8 cellular contexts compared by ENCODE assay signal in genomic region chr2:127081826-127082633, GRCh38. TPM values are rescaled to one million over a fixed set of nuclear protein-coding genes. Genes with fewer than 3 reads are reported as not detected.
DNase-seq lines count a peak whose midpoint lies in the region; ATAC-seq and TF ChIP-seq lines count a peak whose summit lies in the region.

No MANE protein-coding gene starts in this region.

- no TSS peak for BruUV-seq in HCT116 (replicated peaks; lab: Mats Ljungman, UMichigan)

- POLR2A ChIA-PET in HCT116 (lab: Charles Lee), result no interaction called here

- H3K27ac ChIP-seq in HCT116 (ENCODE audit: low read depth, low read length) (peak overlapping the region; percentile 25; the same call in 1 of the 2 replicates), brain microvascular endothelial cell (no peak overlapping the region), thoracic aorta (no peak overlapping the region)

- in situ Hi-C loops in brain microvascular endothelial cell (cut with HindIII; ENCODE audit: low pct_ligation_motif_present, low sequenced_read_pairs), result no loop called here

- TF ChIP-seq RAD21 in HCT116 (IDR thresholded peaks at IDR 0.05; ENCODE audit: low read depth), result no peak

- H2AFZ ChIP-seq in HCT116 (ENCODE audit: low read depth, low read length, poor library complexity, severe bottlenecking), result no peak overlapping the region

- peaks cover 16 to 69% of the 10 kb centered on the region in 2 experiments; a peak in 3 of 4 replicates for H3K4me1 ChIP-seq in HCT116 (ENCODE audit: control insufficient read depth in 1 of 2, insufficient read depth in 2 of 2, low read length in 2 of 2)
- peaks cover 13 to 25% of the 10 kb centered on the region in 2 donors for H3K4me1 ChIP-seq in thoracic aorta (ENCODE audit: control insufficient read depth in 1 of 2, low read depth in 2 of 2)

- ATAC-seq in HCT116 (no peak), thoracic aorta (ENCODE audit: insufficient number of reproducible peaks, low FRiP score, low read depth) (no peak)

- H3K27me3 ChIP-seq in HCT116 (ENCODE audit: insufficient read depth, low read length) (no peaks in the 10 kb centered on the region), brain microvascular endothelial cell (replicated peaks) (no peaks in the 10 kb centered on the region), thoracic aorta (replicated peaks; ENCODE audit: insufficient read depth) (no peaks in the 10 kb centered on the region)

- intact Hi-C loops in HCT116 (cut with micrococcal nuclease), result no loop called here

- peak overlapping the region; percentile 27; the same call in 1 of the 2 replicates for H3K9ac ChIP-seq in HCT116 (ENCODE audit: low read length)

- DNase-seq in GM12864 (ENCODE audit: low read depth), result no peak
- DNase-seq in HCT116 (ENCODE audit: low read depth, low spot score), result no peak
- DNase-seq in UCSD-AML1 (lab: John Stamatoyannopoulos, UW; ENCODE audit: unreplicated experiment), result peak; percentile 73
- no peak for DNase-seq in brain microvascular endothelial cell
- DNase-seq in nucleus accumbens (lab: John Stamatoyannopoulos, UW), result peak in 50 of 56 donors; percentile 33 to 89 (median 72)
- DNase-seq in thoracic aorta (ENCODE audit: low spot score), result no peak
- no peak for DNase-seq in hepatic stellate cell (ENCODE audit: low spot score)
- no peak for DNase-seq in NCI-H1105 (lab: John Stamatoyannopoulos, UW)

- TF ChIP-seq POLR2A in HCT116 (IDR thresholded peaks at IDR 0.05; ENCODE audit: borderline replicate concordance, extremely low read depth, insufficient read depth, insufficient read length), result no peak

- no peaks in the 10 kb centered on the region; the same call in 1 of the 2 replicates for H3K79me2 ChIP-seq in HCT116 (ENCODE audit: insufficient read depth, low read length)

- no peaks in the 10 kb centered on the region for H3K9me2 ChIP-seq in HCT116 (ENCODE audit: insufficient read depth)

- peak overlapping the region; percentile 61 for H3K4me3 ChIP-seq in GM12864 (ENCODE audit: low read depth, low read length)
- no peak overlapping the region for H3K4me3 ChIP-seq in HCT116 (replicated peaks in 1 of 2; ENCODE audit: low read depth in 1 of 2, low read length in 2 of 2)
- H3K4me3 ChIP-seq in brain microvascular endothelial cell (ENCODE audit: low read depth, low read length), result peak overlapping the region; percentile 3
- peak overlapping the region; percentile 30 for H3K4me3 ChIP-seq in thoracic aorta

- H3K4me2 ChIP-seq in HCT116 (ENCODE audit: low read length), result peak overlapping the region; percentile 71; the same call in 1 of the 2 replicates

- H3K36me3 ChIP-seq in HCT116 (ENCODE audit: control insufficient read depth in 1 of 2, insufficient read depth in 2 of 2, low read length in 2 of 2), result no peaks in the 10 kb centered on the region
- H3K36me3 ChIP-seq in brain microvascular endothelial cell (replicated peaks), result no peaks in the 10 kb centered on the region
- H3K36me3 ChIP-seq in thoracic aorta, result no peaks in the 10 kb centered on the region

- H3K9me3 ChIP-seq in HCT116 (ENCODE audit: control insufficient read depth in 1 of 2, insufficient read depth in 1 of 2, low read depth in 1 of 2, low read length in 2 of 2), result no peaks in the 10 kb centered on the region
- H3K9me3 ChIP-seq in thoracic aorta, result no peaks in the 10 kb centered on the region

- CTCF ChIA-PET in HCT116 (lab: Charles Lee), result interaction anchor here (3.7 kb wide), 1 partner anchor 14 kb away, joined by 13 read pairs; no protein-coding TSS in a partner anchor

- RAD21 ChIA-PET in HCT116 (lab: Charles Lee; ENCODE audit: low non-redundant PET in 1 of 2, low total read pairs in 2 of 2, uncharacterized antibody in 2 of 2, unreplicated experiment in 2 of 2), result no interaction called here

- no peaks in the 10 kb centered on the region for H4K20me1 ChIP-seq in HCT116 (ENCODE audit: insufficient read depth)

- TF ChIP-seq CTCF in GM12864 (IDR thresholded peaks at IDR 0.05; ENCODE audit: low read depth, low read length, missing control alignments) (no peak), HCT116 (IDR thresholded peaks at IDR 0.05 in 2 of 3, conservative IDR thresholded peaks at IDR 0.05 in 1 of 3; ENCODE audit: borderline replicate concordance in 1 of 3, insufficient read depth in 1 of 3, low read depth in 2 of 3, low read length in 2 of 3) (no peak), brain microvascular endothelial cell (IDR thresholded peaks at IDR 0.05; ENCODE audit: low read depth, low read length, missing control alignments) (no peak), thoracic aorta (IDR thresholded peaks at IDR 0.05) (no peak)

TF ChIP-seq in HCT116, 20 proteins besides CTCF, POLR2A, EP300 and RAD21:
- TF ChIP-seq ZBTB33 (IDR thresholded peaks at IDR 0.05; ENCODE audit: extremely low read depth, insufficient replicate concordance, low read length) (no peak), EZH2phosphoT487 (IDR thresholded peaks at IDR 0.05; ENCODE audit: borderline replicate concordance) (no peak), POLR2AphosphoS5 (IDR thresholded peaks at IDR 0.05; ENCODE audit: low read depth, low read length) (no peak), SP1 (IDR thresholded peaks at IDR 0.05; ENCODE audit: low read depth) (no peak), SRF (IDR thresholded peaks at IDR 0.05; ENCODE audit: low read depth) (no peak), SIN3A (IDR thresholded peaks at IDR 0.05; ENCODE audit: low read depth) (no peak), EGR1 (IDR thresholded peaks at IDR 0.05; ENCODE audit: low read depth) (no peak), FOSL1 (IDR thresholded peaks at IDR 0.05; ENCODE audit: low read depth) (no peak), EZH2 (IDR thresholded peaks at IDR 0.05) (no peak), CBX3 (IDR thresholded peaks at IDR 0.05; ENCODE audit: low read depth) (no peak), YY1 (IDR thresholded peaks at IDR 0.05; ENCODE audit: extremely low read depth, insufficient replicate concordance, low read depth, low read length) (no peak), MAX (IDR thresholded peaks at IDR 0.05) (no peak), REST (IDR thresholded peaks at IDR 0.05; ENCODE audit: low read depth) (no peak), ELF1 (IDR thresholded peaks at IDR 0.05; ENCODE audit: borderline replicate concordance, low read depth) (no peak), ATF3 (IDR thresholded peaks at IDR 0.05) (no peak), TCF7L2 (IDR thresholded peaks at IDR 0.05; ENCODE audit: borderline replicate concordance, extremely low read depth, insufficient read depth, insufficient read length) (no peak), ZNF274 (IDR thresholded peaks at IDR 0.05; ENCODE audit: low read depth, low read length) (no peak), ZFX (IDR thresholded peaks at IDR 0.05) (no peak), JUND (IDR thresholded peaks at IDR 0.05) (no peak)

RNA-seq across cellular contexts. Expression of gene BIN1, which starts 24.9 kb away (rescaled TPM):
- 31.8 TPM for total RNA-seq in HCT116 (2021; ENCODE audit: unreplicated experiment)
- 39.0 and 41.5 TPM in 2 replicates for polyA plus RNA-seq in HCT116 (2012)
- 10 to 100 TPM; 24.9 to 30.1 TPM for total RNA-seq in thoracic aorta

Comparison
In these comparisons a context has a peak if more than half of its experiments do, and no peak if none do; other contexts are left out.
1. DNase-seq: peak in UCSD-AML1 (single experiment) and nucleus accumbens (50 of 56); none in GM12864 (single experiment), HCT116 (single experiment), brain microvascular endothelial cell (single experiment), thoracic aorta (single experiment), hepatic stellate cell (single experiment) and NCI-H1105 (single experiment).
2. H3K4me3 ChIP-seq: peak in GM12864 (single experiment), brain microvascular endothelial cell (single experiment) and thoracic aorta (single experiment); none in HCT116 (0 of 2).